Comparison of ENCODE assay signal across 8 cellular contexts in the genomic region with DNA sequence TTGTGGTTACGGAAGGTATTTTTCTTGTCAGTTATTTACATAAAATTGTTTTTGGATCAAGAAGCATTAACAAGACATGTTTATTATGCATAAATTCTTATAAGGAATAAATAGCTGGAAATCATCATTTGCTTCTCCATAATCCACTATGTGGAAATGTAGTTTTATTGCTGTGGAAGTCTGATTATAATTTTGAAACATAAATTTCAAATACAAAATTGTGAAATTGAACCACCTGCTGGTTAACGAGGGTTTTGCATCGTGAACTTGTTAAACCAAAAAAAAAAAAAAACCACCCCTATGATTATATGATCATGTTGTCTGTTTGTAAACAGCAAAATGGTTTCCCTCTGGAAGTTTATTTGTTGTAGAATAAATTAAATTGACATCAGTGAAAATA. TPM values are rescaled to one million over a fixed set of nuclear protein-coding genes. Genes with fewer than 3 reads are reported as not detected.
DNase-seq lines count a peak whose midpoint lies in the region; ATAC-seq, FAIRE-seq and TF ChIP-seq lines count a peak whose summit lies in the region.

No MANE protein-coding gene starts in this region.

- H3K9me3 ChIP-seq in DOHH2 (ENCODE audit: control insufficient read depth, insufficient read depth, low read length), result no peaks in the 10 kb centered on the region

- no peaks in the 10 kb centered on the region for H3K4me1 Mint-ChIP-seq in chondrocyte (ENCODE audit: low read depth)
- no peaks in the 10 kb centered on the region for H3K4me1 Mint-ChIP-seq in nephron progenitor cell

- in situ Hi-C loops in KBM-7 (cut with MboI; ENCODE audit: low pct_unique_long_range_greater_than_20kb, low sequenced_read_pairs), result no loop called here

- TF ChIP-seq POLR2A in H54 (IDR thresholded peaks at IDR 0.05; ENCODE audit: low read depth, low read length), result no peak

- no peak overlapping the region for H3K27ac ChIP-seq in DOHH2 (ENCODE audit: low read depth, low read length)

- peak; percentile 58 for DNase-seq in KBM-7
- DNase-seq in chondrocyte (ENCODE audit: low spot score), result no peak
- DNase-seq in nephron progenitor cell, result no peak
- no peak for DNase-seq in NCI-H1694 treated with DMSO at 0.1 percent for 48 hours (lab: John Stamatoyannopoulos, UW)
- DNase-seq in H54 (ENCODE audit: insufficient read length, low spot score), result no peak
- no peak for DNase-seq in mesenteric fat pad (ENCODE audit: low spot score)

- TF ChIP-seq CTCF in DOHH2 (IDR thresholded peaks at IDR 0.05; ENCODE audit: low read depth, low read length, poor library complexity, severe bottlenecking), result peak; percentile 55
- peak; percentile 84 for TF ChIP-seq CTCF in chondrocyte (IDR thresholded peaks at IDR 0.05)
- peak; percentile 50 for TF ChIP-seq CTCF in nephron progenitor cell (IDR thresholded peaks at IDR 0.05)

- H3K27ac Mint-ChIP-seq in chondrocyte (ENCODE audit: unreplicated experiment), result no peak overlapping the region
- H3K27ac Mint-ChIP-seq in nephron progenitor cell, result no peak overlapping the region

- H3K4me2 ChIP-seq in DOHH2 (ENCODE audit: low read length), result no peak overlapping the region

- no peak overlapping the region for H3K4me3 ChIP-seq in DOHH2 (ENCODE audit: low read length)

- no peaks in the 10 kb centered on the region for H3K9me2 ChIP-seq in DOHH2 (replicated peaks; ENCODE audit: control insufficient read depth, low read length)

- H3K4me1 ChIP-seq in DOHH2 (ENCODE audit: control insufficient read depth, low read length), result no peaks in the 10 kb centered on the region

- FAIRE-seq in H54 (lab: Jason Lieb, UNC), result no peak

- H3K27me3 Mint-ChIP-seq in chondrocyte (ENCODE audit: low read depth) (no peaks in the 10 kb centered on the region), nephron progenitor cell (ENCODE audit: low read depth, poor library complexity) (no peaks in the 10 kb centered on the region)

- no peaks in the 10 kb centered on the region for H3K27me3 ChIP-seq in DOHH2 (ENCODE audit: control insufficient read depth, low read length)

- H3K36me3 Mint-ChIP-seq in chondrocyte (ENCODE audit: low read depth) (peaks cover 17% of the 10 kb centered on the region), nephron progenitor cell (ENCODE audit: low read depth) (peaks cover 44% of the 10 kb centered on the region)

- no peak overlapping the region for H3K4me3 Mint-ChIP-seq in chondrocyte (ENCODE audit: unreplicated experiment)
- H3K4me3 Mint-ChIP-seq in nephron progenitor cell, result no peak overlapping the region

- no peaks in the 10 kb centered on the region for H3K9me3 Mint-ChIP-seq in chondrocyte (ENCODE audit: low read depth)
- no peaks in the 10 kb centered on the region for H3K9me3 Mint-ChIP-seq in nephron progenitor cell

- no peaks in the 10 kb centered on the region for H3K79me2 ChIP-seq in DOHH2 (ENCODE audit: control insufficient read depth, low read length)

- ATAC-seq in HG02763 (IDR thresholded peaks at IDR 0.05; ENCODE audit: unreplicated experiment), result no peak

- no peaks in the 10 kb centered on the region for H4K20me1 ChIP-seq in DOHH2 (ENCODE audit: control insufficient read depth, insufficient read depth, low read depth, low read length)

- H3K36me3 ChIP-seq in DOHH2 (ENCODE audit: control insufficient read depth, low read length), result peaks cover 63% of the 10 kb centered on the region

- peaks cover 8% of the 10 kb centered on the region; the same call in 1 of the 2 replicates for H3F3A ChIP-seq in DOHH2 (ENCODE audit: control insufficient read depth, insufficient read depth)

RNA-seq across cellular contexts. Expression of gene ABRAXAS2, which starts 25.9 kb away (rescaled TPM):
- total RNA-seq in chondrocyte, result 14.9 to 16.3 TPM (median 15.0 TPM) in 3 replicates
- 14.3 TPM for total RNA-seq in mesenteric fat pad

RNA-seq across cellular contexts. Expression of gene EEF1AKMT2, which starts 35.8 kb away (rescaled TPM):
- total RNA-seq in chondrocyte (15.7 to 18.3 TPM (median 16.7 TPM) in 3 replicates), mesenteric fat pad (13.5 TPM)
